In genomic region chr3:160460033-160460432, GRCh38 we compare ENCODE assay signal across 26 cellular contexts. TPM values are rescaled to one million over a fixed set of nuclear protein-coding genes. Genes with fewer than 3 reads are reported as not detected.
DNase-seq lines count a peak whose midpoint lies in the region; ATAC-seq, FAIRE-seq and TF ChIP-seq lines count a peak whose summit lies in the region.
"Had no signal": no experiment of that assay in that cellular context is flagged by ENCODE, and none has a peak within 500 bp of the region (broad histone marks: within the 10 kb centered on the region; RNA-seq: fewer than 3 reads in every experiment).

No MANE protein-coding gene starts in this region.

- H3K27me3 ChIP-seq in Panc1 (ENCODE audit: control insufficient read depth, insufficient read depth, low read length) = peaks cover 3% of the 10 kb centered on the region; the same call in 1 of the 2 replicates
- H3K27me3 ChIP-seq in K562 (ENCODE audit: control insufficient read depth in 2 of 2, insufficient read depth in 2 of 2, low read length in 2 of 2) = no peaks in the 10 kb centered on the region
- no peaks in the 10 kb centered on the region for H3K27me3 ChIP-seq in layer of hippocampus (ENCODE audit: control insufficient read depth, insufficient read depth, low read length)
- no peaks in the 10 kb centered on the region for H3K27me3 ChIP-seq in upper lobe of right lung

- no peak overlapping the region; the same call in 1 of the 2 replicates for H2AFZ ChIP-seq in K562 (ENCODE audit: low read depth, low read length)

- DNase-seq in Panc1 (ENCODE audit: low read depth, low spot score) (no peak), K562 (ENCODE audit: extremely low read depth in 1 of 4, low spot score in 3 of 4) (no peak), upper lobe of right lung (no peak), hypothalamus (lab: John Stamatoyannopoulos, UW) (no peak), glutamatergic neuron (no peak), MCF 10A (ENCODE audit: unreplicated experiment) (no peak)
- DNase-seq: AML-193; C1 segment of cervical spinal cord; CD4-positive, alpha-beta memory T cell; COR-L47; DMS53; GOT3; IMR-90; NCI-H1092 treated with DMSO at 0.1 percent for 48 hours; NCI-H1436; NCI-H187; NCI-H2081 treated with DMSO at 0.1 percent for 48 hours; NCI-H2171; NCI-H226; NCI-H510A; SK-N-SH had no signal

- no peaks in the 10 kb centered on the region for H3K9me1 ChIP-seq in K562 (ENCODE audit: control insufficient read depth, insufficient read depth, low read length)

- H3K79me2 ChIP-seq in K562 (ENCODE audit: control insufficient read depth, insufficient read depth, low read length) = no peaks in the 10 kb centered on the region

- H3K36me3 Mint-ChIP-seq in glutamatergic neuron (ENCODE audit: unreplicated experiment) = peaks cover 9% of the 10 kb centered on the region
- no peaks in the 10 kb centered on the region for H3K36me3 Mint-ChIP-seq in MCF 10A (ENCODE audit: insufficient read depth, unreplicated experiment)
- H3K36me3 Mint-ChIP-seq: CD4-positive, alpha-beta memory T cell had no signal

- TF ChIP-seq RAD21 in K562 (CRISPR knock-in tag; conservative IDR thresholded peaks at IDR 0.05 in 1 of 2, IDR thresholded peaks at IDR 0.05 in 1 of 2) = no peak

- TF ChIP-seq POLR2A in K562 (conservative IDR thresholded peaks at IDR 0.05) = no peak

- no peak for TF ChIP-seq EP300 in K562 (IDR thresholded peaks at IDR 0.05; ENCODE audit: low read length)

- no TSS peak for BruUV-seq in Panc1 (replicated peaks; lab: Mats Ljungman, UMichigan)
- BruUV-seq in K562 (replicated peaks; lab: Mats Ljungman, UMichigan) = no TSS peak
- no TSS peak for BruUV-seq in MCF 10A (replicated peaks; lab: Mats Ljungman, UMichigan)

- H3K27me3 Mint-ChIP-seq in glutamatergic neuron (ENCODE audit: unreplicated experiment) = peaks cover 3% of the 10 kb centered on the region
- H3K27me3 Mint-ChIP-seq in MCF 10A (ENCODE audit: insufficient read depth, unreplicated experiment) = peaks cover 14% of the 10 kb centered on the region

- CTCF ChIA-PET in Panc1 (lab: Charles Lee) = no interaction called here
- CTCF ChIA-PET in K562 (lab: Yijun Ruan, JAX; ENCODE audit: low intra/inter-chr PET ratio) = no interaction called here
- CTCF ChIA-PET in MCF 10A (lab: Yijun Ruan, JAX) = interaction anchor here (0.6 to 1.1 kb wide), 2 partner anchors 26 to 364 kb away, joined by 3 read pairs; no protein-coding TSS in a partner anchor

- peaks cover 2% of the 10 kb centered on the region for H3K9me3 Mint-ChIP-seq in glutamatergic neuron (ENCODE audit: unreplicated experiment)
- H3K9me3 Mint-ChIP-seq in MCF 10A (ENCODE audit: unreplicated experiment) = no peaks in the 10 kb centered on the region
- H3K9me3 Mint-ChIP-seq: CD4-positive, alpha-beta memory T cell had no signal

- H3K4me1 ChIP-seq in Panc1 (ENCODE audit: control insufficient read depth, insufficient read depth, low read length) (no peaks in the 10 kb centered on the region), K562 (replicated peaks in 1 of 2; ENCODE audit: control insufficient read depth in 2 of 2, insufficient read depth in 2 of 2, low read length in 2 of 2) (peaks cover 10 to 14% of the 10 kb centered on the region in 2 experiments), upper lobe of right lung (no peaks in the 10 kb centered on the region)
- H3K4me1 ChIP-seq: A549 had no signal

- no peaks in the 10 kb centered on the region for H3K9me3 ChIP-seq in Panc1 (ENCODE audit: control insufficient read depth, insufficient read depth, low read depth, low read length)
- no peaks in the 10 kb centered on the region for H3K9me3 ChIP-seq in K562 (replicated peaks; ENCODE audit: control insufficient read depth, insufficient read depth, low read depth, low read length)
- no peaks in the 10 kb centered on the region for H3K9me3 ChIP-seq in upper lobe of right lung
- H3K9me3 ChIP-seq: A549, SK-N-SH had no signal

- H4K20me1 ChIP-seq in K562 (replicated peaks; ENCODE audit: control insufficient read depth, insufficient read depth, low read length) = no peaks in the 10 kb centered on the region

- in situ Hi-C loops in Panc1 (cut with HindIII; ENCODE audit: low pct_unique_long_range_greater_than_20kb, low sequenced_read_pairs) (no loop called here), K562 (cut with MboI) (loop anchor here (25.0 kb wide), 1 partner anchor 573 kb away; no protein-coding TSS in a partner anchor)

- no peak overlapping the region for H3K27ac Mint-ChIP-seq in glutamatergic neuron (ENCODE audit: unreplicated experiment)
- H3K27ac Mint-ChIP-seq in MCF 10A (ENCODE audit: low read depth, unreplicated experiment) = no peak overlapping the region

- POLR2A ChIA-PET in Panc1 (lab: Charles Lee) (no interaction called here), K562 (lab: Yijun Ruan, JAX) (interaction anchor here (6.8 kb wide), 1 partner anchor 11 kb away, joined by 51 read pairs; the partner anchor contains the start of gene TRIM59), MCF 10A (lab: Yijun Ruan, JAX) (no interaction called here)

- no peak overlapping the region for H3K4me3 ChIP-seq in Panc1 (ENCODE audit: low read depth in 2 of 2, low read length in 2 of 2)
- no peak overlapping the region for H3K4me3 ChIP-seq in K562
- no peak overlapping the region for H3K4me3 ChIP-seq in upper lobe of right lung
- H3K4me3 ChIP-seq: A549, HAP-1 had no signal

- no peak overlapping the region; the same call in 1 of the 2 replicates for H3K4me2 ChIP-seq in K562 (ENCODE audit: insufficient read depth, low read length)
- H3K4me2 ChIP-seq: A549, KMS-11, SK-N-SH had no signal

- ATAC-seq in Panc1 (peak; percentile 34; the same call in 1 of the 2 replicates), K562 (peak; percentile 42), upper lobe of right lung (peak; percentile 21)

- WGBS in K562 (ENCODE audit: insufficient coverage, low coverage, missing lambda C conversion rate) = 35% methylated on average over 3 of the region's 3 CpGs

- H3K4me3 Mint-ChIP-seq in glutamatergic neuron (ENCODE audit: unreplicated experiment) (no peak overlapping the region), MCF 10A (ENCODE audit: unreplicated experiment) (no peak overlapping the region)
- H3K4me3 Mint-ChIP-seq: CD4-positive, alpha-beta memory T cell had no signal

- H3K4me1 Mint-ChIP-seq in glutamatergic neuron (ENCODE audit: low read depth, unreplicated experiment) (no peaks in the 10 kb centered on the region), MCF 10A (ENCODE audit: insufficient read depth, unreplicated experiment) (no peaks in the 10 kb centered on the region)
- H3K4me1 Mint-ChIP-seq: CD4-positive, alpha-beta memory T cell had no signal

- H3K36me3 ChIP-seq in Panc1 (ENCODE audit: control insufficient read depth, insufficient read depth, low read length) (no peaks in the 10 kb centered on the region), K562 (ENCODE audit: control insufficient read depth, insufficient read depth, low read length) (no peaks in the 10 kb centered on the region), upper lobe of right lung (no peaks in the 10 kb centered on the region)
- H3K36me3 ChIP-seq: HAP-1 had no signal

- FAIRE-seq in K562 (lab: Jason Lieb, UNC) = no peak
- FAIRE-seq: A549 had no signal

- TF ChIP-seq CTCF in Panc1 (IDR thresholded peaks at IDR 0.05) = no peak
- TF ChIP-seq CTCF in K562 (IDR thresholded peaks at IDR 0.05 in 2 of 3, conservative IDR thresholded peaks at IDR 0.05 in 1 of 3; ENCODE audit: insufficient read depth in 2 of 3, low read depth in 1 of 3, low read length in 3 of 3) = no peak
- no peak for TF ChIP-seq CTCF in upper lobe of right lung (IDR thresholded peaks at IDR 0.05)
- no peak for TF ChIP-seq CTCF in glutamatergic neuron (IDR thresholded peaks at IDR 0.05; ENCODE audit: partially characterized antibody, unreplicated experiment)
- no peak for TF ChIP-seq CTCF in MCF 10A (IDR thresholded peaks at IDR 0.05; ENCODE audit: unreplicated experiment)

- intact Hi-C loops in Panc1 (cut with micrococcal nuclease; ENCODE audit: unreplicated experiment) (no loop called here), K562 (cut with micrococcal nuclease) (no loop called here), upper lobe of right lung (cut with DNase I) (no loop called here), MCF 10A (cut with micrococcal nuclease) (no loop called here)

- H3K27ac ChIP-seq in Panc1 (ENCODE audit: low read length) (no peak overlapping the region), K562 (ENCODE audit: extremely low read depth, low read depth, low read length) (no peak overlapping the region), layer of hippocampus (ENCODE audit: low read depth, low read length) (peak overlapping the region; percentile 59), upper lobe of right lung (no peak overlapping the region)
- H3K27ac ChIP-seq: A549, KMS-11 had no signal

- no peak overlapping the region for H3K9ac ChIP-seq in K562 (ENCODE audit: insufficient read depth in 1 of 2, low read depth in 2 of 2, low read length in 2 of 2)
- H3K9ac ChIP-seq: KMS-11, SK-N-SH had no signal

RNA-seq across cellular contexts. Expression of gene TRIM59, which starts 10.4 kb away (rescaled TPM):
- total RNA-seq in Panc1 (2021; ENCODE audit: unreplicated experiment) = 27.9 TPM
- polyA plus RNA-seq in Panc1 (2012; ENCODE audit: insufficient read length) = 9.2 TPM
- 21.5 and 60.7 TPM in 2 replicates for total RNA-seq in K562 (2011; cell fraction: chromatin; rRNA removed; ENCODE audit: low replicate concordance)
- total RNA-seq in K562 (2011; cell fraction: nucleolus; rRNA removed) = 11.2 and 16.4 TPM in 2 replicates
- total RNA-seq in K562 (2011; cell fraction: nucleoplasm; rRNA removed) = 32.6 and 56.4 TPM in 2 replicates
- total RNA-seq in K562 (2014; rRNA removed) = 20.7 and 22.7 TPM in 2 replicates
- total RNA-seq in K562 (2014; rRNA removed; fragmentation: Illumina TruSeq; extraction: Trizol) = 41.8 and 52.0 TPM in 2 replicates
- total RNA-seq in K562 (2015; rRNA removed; fragmentation: Illumina TruSeq; extraction: Trizol) = 34.8 and 35.6 TPM in 2 replicates
- 29.9 and 33.0 TPM in 2 replicates for total RNA-seq in K562 (2021)
- polyA plus RNA-seq in K562 (2011; rRNA removed) = 44.3 and 47.7 TPM in 2 replicates
- 7.5 and 16.2 TPM in 2 replicates for polyA plus RNA-seq in K562 (2011; cell fraction: cytosol; rRNA removed)
- 17.6 and 24.2 TPM in 2 replicates for polyA plus RNA-seq in K562 (2011; cell fraction: nucleus; rRNA removed)
- polyA plus RNA-seq in K562 (2012) = 18.5 and 20.9 TPM in 2 replicates
- 29.8 and 35.5 TPM in 2 replicates for polyA plus RNA-seq in K562 (2014; fragmentation: Illumina TruSeq; extraction: Trizol)
- polyA plus RNA-seq in K562 (2014; fragmentation: Nextera tagmentation; extraction: Ambion mirVana) = 100 to 1,000 TPM in 1 of 2 experiments, 10 to 100 TPM in 1; 34.1 to 101 TPM
- 16.4 and 16.8 TPM in 2 replicates for polyA plus RNA-seq in K562 (2014; rRNA removed)
- 41.9 and 51.8 TPM in 2 replicates for polyA minus RNA-seq in K562 (2011; rRNA and poly(A)+ RNA removed)
- 16.0 and 29.1 TPM in 2 replicates for polyA minus RNA-seq in K562 (2011; cell fraction: cytosol; rRNA and poly(A)+ RNA removed)
- polyA minus RNA-seq in K562 (2011; cell fraction: nucleus; rRNA and poly(A)+ RNA removed) = 15.1 and 25.3 TPM in 2 replicates
- total RNA-seq in upper lobe of right lung = 4.5 TPM
- total RNA-seq in glutamatergic neuron (ENCODE audit: unreplicated experiment) = 10.1 TPM
- 12.1 and 15.1 TPM in 2 replicates for total RNA-seq in MCF 10A (2022)
- total RNA-seq: G401 had no signal
